20 cellular contexts compared by ENCODE assay signal in the genomic region with DNA sequence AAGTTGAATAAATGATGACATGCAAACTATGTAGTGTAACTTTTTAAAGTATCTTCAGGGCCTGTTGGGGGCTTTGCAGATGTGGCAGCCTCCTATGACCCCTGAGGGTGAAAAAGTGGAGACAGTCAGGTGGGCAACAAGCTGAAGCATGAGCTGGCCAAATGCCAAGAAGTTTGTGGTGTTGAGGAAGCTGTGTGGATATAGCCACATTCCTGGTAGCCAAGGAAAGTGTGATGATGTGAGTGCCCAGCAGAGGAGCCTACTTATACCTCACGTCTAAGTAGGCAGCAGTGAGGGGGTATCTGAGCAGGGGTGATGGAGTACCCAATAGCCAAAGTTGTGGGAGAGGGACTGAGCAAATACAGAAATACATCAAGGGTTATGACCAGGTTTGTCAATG.
DNase-seq lines count a peak whose midpoint lies in the region; ATAC-seq, FAIRE-seq and TF ChIP-seq lines count a peak whose summit lies in the region.
"Had no signal": no experiment of that assay in that cellular context is flagged by ENCODE, and none has a peak within 500 bp of the region (broad histone marks: within the 10 kb centered on the region; RNA-seq: fewer than 3 reads in every experiment).

No MANE protein-coding gene starts in this region.

- H3K9ac ChIP-seq in HepG2 (ENCODE audit: insufficient read depth, low read depth, low read length) = no peak overlapping the region
- no peak overlapping the region for H3K9ac ChIP-seq in astrocyte (ENCODE audit: low read length)

- H4K20me1 ChIP-seq in HepG2 (ENCODE audit: insufficient read depth, low read length) = no peaks in the 10 kb centered on the region
- H4K20me1 ChIP-seq in astrocyte (ENCODE audit: insufficient read depth, low read length) = no peaks in the 10 kb centered on the region

- H3K27ac ChIP-seq in HepG2 (ENCODE audit: extremely low read length, insufficient read depth, low read length) = no peak overlapping the region
- H3K27ac ChIP-seq in right lobe of liver = no peak overlapping the region
- no peak overlapping the region for H3K27ac ChIP-seq in astrocyte (ENCODE audit: low read depth, low read length)

- no peak overlapping the region for H3K4me3 Mint-ChIP-seq in astrocyte (ENCODE audit: unreplicated experiment)
- H3K4me3 Mint-ChIP-seq in activated CD8-positive, alpha-beta memory T cell treated with anti-CD3 and anti-CD28 coated beads, Interleukin-2, amount 10 ng/mL, durations not matched to agents 7 days and 5 days = no peak overlapping the region
- H3K4me3 Mint-ChIP-seq: activated naive CD8-positive, alpha-beta T cell treated with anti-CD3 and anti-CD28 coated beads, Interleukin-2, amount 50 U/mL, for 24 hours; CD14-positive monocyte; naive B cell had no signal

- TF ChIP-seq CTCF in HepG2 (CRISPR knock-in tag; IDR thresholded peaks at IDR 0.05) (no peak), right lobe of liver (IDR thresholded peaks at IDR 0.05) (no peak), astrocyte (IDR thresholded peaks at IDR 0.05; ENCODE audit: insufficient read depth, low read depth, low read length) (no peak)

- no peaks in the 10 kb centered on the region for H3K27me3 Mint-ChIP-seq in astrocyte (ENCODE audit: low read depth, unreplicated experiment)
- no peaks in the 10 kb centered on the region for H3K27me3 Mint-ChIP-seq in activated CD8-positive, alpha-beta memory T cell treated with anti-CD3 and anti-CD28 coated beads, Interleukin-2, amount 10 ng/mL, durations not matched to agents 7 days and 5 days
- H3K27me3 Mint-ChIP-seq: activated naive CD8-positive, alpha-beta T cell treated with anti-CD3 and anti-CD28 coated beads, Interleukin-2, amount 50 U/mL, for 24 hours; naive B cell had no signal

- H3K4me1 ChIP-seq in HepG2 (ENCODE audit: insufficient read depth, low read length) (no peaks in the 10 kb centered on the region), right lobe of liver (no peaks in the 10 kb centered on the region), astrocyte (ENCODE audit: insufficient read depth, low read length) (no peaks in the 10 kb centered on the region)

- no TSS peak for BruUV-seq in HepG2 (replicated peaks; lab: Mats Ljungman, UMichigan)

- CTCF ChIA-PET in HepG2 (lab: Yijun Ruan, JAX; ENCODE audit: low intra/inter-chr PET ratio, low total read pairs) = no interaction called here
- CTCF ChIA-PET in activated CD8-positive, alpha-beta memory T cell treated with anti-CD3 and anti-CD28 coated beads, Interleukin-2, amount 10 ng/mL, durations not matched to agents 7 days and 5 days (lab: Charles Lee) = no interaction called here

- peak overlapping the region; percentile 78 for H3K27ac Mint-ChIP-seq in astrocyte (ENCODE audit: unreplicated experiment)
- H3K27ac Mint-ChIP-seq in activated CD8-positive, alpha-beta memory T cell treated with anti-CD3 and anti-CD28 coated beads, Interleukin-2, amount 10 ng/mL, durations not matched to agents 7 days and 5 days = no peak overlapping the region
- H3K27ac Mint-ChIP-seq: activated naive CD8-positive, alpha-beta T cell treated with anti-CD3 and anti-CD28 coated beads, Interleukin-2, amount 50 U/mL, for 24 hours; activated T-helper 2 cell treated with anti-CD3 and anti-CD28 coated beads, Interferon-gamma antibody, Interleukin-2, Interleukin-4, amounts not matched to agents 10 μg/mL and 5 μg/mL and 100 μg/mL, durations not matched to agents 14 hours and 24 hours and 36 hours; CD14-positive monocyte; naive B cell had no signal

- DNase-seq in HepG2 (ENCODE audit: low spot score) (peak; percentile 3), right lobe of liver (no peak), astrocyte (ENCODE audit: low read depth) (peak; percentile 14), iris pigment epithelial cell (ENCODE audit: low read depth) (peak; percentile 31), NCI-H146 (lab: John Stamatoyannopoulos, UW) (no peak)
- DNase-seq in activated CD8-positive, alpha-beta memory T cell treated with anti-CD3 and anti-CD28 coated beads, Interleukin-2, amount 10 ng/mL, durations not matched to agents 7 days and 5 days = no peak
- no peak for DNase-seq in stimulated activated CD4-positive, alpha-beta T cell treated with anti-CD3 and anti-CD28 coated beads, Interleukin-12 subunit alpha, Interleukin-12 subunit beta, amount 100 ng/mL, for 4 hours
- no peak for DNase-seq in activated effector memory CD4-positive, alpha-beta T cell treated with Interleukin-2 at 50 U/mL for 16 hours
- DNase-seq: activated CD4-positive, alpha-beta T cell treated with anti-CD3 and anti-CD28 coated beads for 4 hours; activated naive CD8-positive, alpha-beta T cell treated with anti-CD3 and anti-CD28 coated beads, Interleukin-2, amount 50 U/mL, for 24 hours; cortex of kidney; GF-D8; naive B cell; NCI-H2029 treated with DMSO at 0.1 percent for 48 hours; NCI-H526; right cardiac atrium; SHP77 treated with DMSO at 0.1 percent for 48 hours had no signal

- H3K9me3 ChIP-seq in HepG2 (ENCODE audit: low read length) (no peaks in the 10 kb centered on the region), right lobe of liver (no peaks in the 10 kb centered on the region), astrocyte (ENCODE audit: insufficient read depth, low read depth, low read length) (no peaks in the 10 kb centered on the region)

- H3K36me3 Mint-ChIP-seq in astrocyte (ENCODE audit: low read depth, unreplicated experiment) = peaks cover 2% of the 10 kb centered on the region
- no peaks in the 10 kb centered on the region for H3K36me3 Mint-ChIP-seq in activated CD8-positive, alpha-beta memory T cell treated with anti-CD3 and anti-CD28 coated beads, Interleukin-2, amount 10 ng/mL, durations not matched to agents 7 days and 5 days
- H3K36me3 Mint-ChIP-seq: CD14-positive monocyte, naive B cell had no signal

- TF ChIP-seq EP300 in HepG2 (IDR thresholded peaks at IDR 0.05; ENCODE audit: low read depth in 2 of 2, low read length in 2 of 2) = no peak
- TF ChIP-seq EP300 in HepG2 (CRISPR knock-in tag; IDR thresholded peaks at IDR 0.05; ENCODE audit: borderline replicate concordance) = no peak

- intact Hi-C loops in HepG2 (cut with micrococcal nuclease; ENCODE audit: unreplicated experiment) = no loop called here
- intact Hi-C loops in right lobe of liver (cut with DNase I) = no loop called here

- H3K9me3 Mint-ChIP-seq in astrocyte (ENCODE audit: unreplicated experiment) = no peaks in the 10 kb centered on the region
- H3K9me3 Mint-ChIP-seq in activated CD8-positive, alpha-beta memory T cell treated with anti-CD3 and anti-CD28 coated beads, Interleukin-2, amount 10 ng/mL, durations not matched to agents 7 days and 5 days (ENCODE audit: low read depth) = peaks cover 8% of the 10 kb centered on the region

- FAIRE-seq in HepG2 (lab: Jason Lieb, UNC) (no peak), astrocyte (lab: Jason Lieb, UNC) (no peak)
- FAIRE-seq: bronchial epithelial cell had no signal

- H3K4me2 ChIP-seq in HepG2 (ENCODE audit: low read depth, low read length) (no peak overlapping the region), astrocyte (ENCODE audit: low read length) (no peak overlapping the region)

- POLR2A ChIA-PET in HepG2 (lab: Yijun Ruan, JAX) = no interaction called here

- TF ChIP-seq POLR2A in HepG2 (IDR thresholded peaks at IDR 0.05; ENCODE audit: insufficient read depth in 1 of 2, low read depth in 2 of 2, low read length in 2 of 2) (no peak), right lobe of liver (IDR thresholded peaks at IDR 0.05) (no peak)

- no peaks in the 10 kb centered on the region for H3K27me3 ChIP-seq in HepG2 (ENCODE audit: control insufficient read depth in 1 of 2, insufficient read depth in 2 of 2, low read length in 2 of 2)
- no peaks in the 10 kb centered on the region for H3K27me3 ChIP-seq in right lobe of liver
- H3K27me3 ChIP-seq in astrocyte (ENCODE audit: insufficient read depth, low read length) = no peaks in the 10 kb centered on the region

- 0% methylated on average over 1 of the region's 1 CpG for WGBS in HepG2 (ENCODE audit: low lambda C conversion rate)
- WGBS in right lobe of liver (ENCODE audit: insufficient coverage, low coverage, low lambda C conversion rate, missing lambda C conversion rate) = 40% methylated on average over 1 of the region's 1 CpG

- no peak for TF ChIP-seq RAD21 in HepG2 (CRISPR knock-in tag; IDR thresholded peaks at IDR 0.05)

- ATAC-seq in HepG2 (no peak), right lobe of liver (no peak)
- no peak for ATAC-seq in activated CD8-positive, alpha-beta memory T cell treated with anti-CD3 and anti-CD28 coated beads, Interleukin-2, amount 10 ng/mL, durations not matched to agents 7 days and 5 days
- ATAC-seq: activated naive CD8-positive, alpha-beta T cell treated with anti-CD3 and anti-CD28 coated beads, Interleukin-2, amount 50 U/mL, for 24 hours; right cardiac atrium had no signal

- H2AFZ ChIP-seq in HepG2 (ENCODE audit: low read length) (no peak overlapping the region), astrocyte (ENCODE audit: low read depth, low read length) (no peak overlapping the region)

- H3K36me3 ChIP-seq in HepG2 (replicated peaks in 1 of 2; ENCODE audit: control insufficient read depth in 1 of 2, insufficient read depth in 2 of 2, low read length in 2 of 2) = no peaks in the 10 kb centered on the region
- no peaks in the 10 kb centered on the region for H3K36me3 ChIP-seq in right lobe of liver
- H3K36me3 ChIP-seq in astrocyte (ENCODE audit: insufficient read depth, low read length) = no peaks in the 10 kb centered on the region

- H3K4me3 ChIP-seq in HepG2 (replicated peaks in 1 of 3; ENCODE audit: insufficient read depth in 1 of 3, low read depth in 2 of 3, low read length in 3 of 3) = no peak overlapping the region
- H3K4me3 ChIP-seq in right lobe of liver = no peak overlapping the region
- H3K4me3 ChIP-seq in astrocyte (ENCODE audit: insufficient read depth, low read depth, low read length) = no peak overlapping the region

- in situ Hi-C loops in HepG2 (cut with HindIII; ENCODE audit: extremely low pct_ligation_motif_present, low pct_unique_long_range_greater_than_20kb) = no loop called here

- peaks cover 20% of the 10 kb centered on the region for H3K4me1 Mint-ChIP-seq in astrocyte (ENCODE audit: low read depth, unreplicated experiment)
- no peaks in the 10 kb centered on the region for H3K4me1 Mint-ChIP-seq in activated CD8-positive, alpha-beta memory T cell treated with anti-CD3 and anti-CD28 coated beads, Interleukin-2, amount 10 ng/mL, durations not matched to agents 7 days and 5 days
- H3K4me1 Mint-ChIP-seq: activated naive CD8-positive, alpha-beta T cell treated with anti-CD3 and anti-CD28 coated beads, Interleukin-2, amount 50 U/mL, for 24 hours; CD14-positive monocyte; naive B cell had no signal

- H3K79me2 ChIP-seq in HepG2 (ENCODE audit: insufficient read depth, low read length) (no peaks in the 10 kb centered on the region), astrocyte (ENCODE audit: insufficient read depth, low read length) (no peaks in the 10 kb centered on the region)

TF ChIP-seq in HepG2, 621 proteins besides CTCF, POLR2A, EP300 and RAD21:
- TF ChIP-seq SUZ12 (IDR thresholded peaks at IDR 0.05; ENCODE audit: low read depth, low read length) (no peak), ZNF580 (CRISPR knock-in tag; IDR thresholded peaks at IDR 0.05; ENCODE audit: borderline replicate concordance, low read depth) (no peak)

Comparison
In these comparisons a context has a peak if more than half of its experiments do, and no peak if none do; other contexts are left out.
1. DNase-seq: peak in HepG2 (single experiment), astrocyte (single experiment) and iris pigment epithelial cell (single experiment); none in right lobe of liver (0 of 3), activated CD8-positive, alpha-beta memory T cell treated with anti-CD3 and anti-CD28 coated beads, Interleukin-2, amount 10 ng/mL, durations not matched to agents 7 days and 5 days (single experiment), stimulated activated CD4-positive, alpha-beta T cell treated with anti-CD3 and anti-CD28 coated beads, Interleukin-12 subunit alpha, Interleukin-12 subunit beta, amount 100 ng/mL, for 4 hours (single experiment), activated effector memory CD4-positive, alpha-beta T cell treated with Interleukin-2 at 50 U/mL for 16 hours (single experiment) and NCI-H146 (single experiment).